In genomic region chr6:37432916-37433656, GRCh38 we compare ENCODE assay signal across 8 cellular contexts. TPM values are rescaled to one million over a fixed set of nuclear protein-coding genes. Genes with fewer than 3 reads are reported as not detected.
DNase-seq lines count a peak whose midpoint lies in the region; ATAC-seq and TF ChIP-seq lines count a peak whose summit lies in the region.

Gene CMTR1, plus strand, starts transcription at chr6:37433221. Its CDS starts 2,409 bp downstream, at chr6:37435630.

- no peaks in the 10 kb centered on the region for H3K9me3 Mint-ChIP-seq in immature natural killer cell

- peaks cover 0 to 6% (median 0%) of the 10 kb centered on the region in 7 donors for H3K27me3 ChIP-seq in spleen (replicated peaks in 1 of 7)

- H3K27me3 Mint-ChIP-seq in immature natural killer cell (ENCODE audit: low read depth in 3 of 3): peaks cover 11 to 25% (median 21%) of the 10 kb centered on the region in 3 donors

- 0 to 1% (median 0%) methylated on average over 35 to 58 of the region's 61 CpGs for WGBS in spleen, 5 donors

- H3K27ac ChIP-seq in caudate nucleus (ENCODE audit: low read depth, low read length) (peak within 1 kb of the TSS; percentile 87), spleen (peak within 1 kb of the TSS; percentile 90 to 97 (median 96))

- peaks cover 0 to 29% (median 25%) of the 10 kb centered on the region in 6 donors for H3K36me3 ChIP-seq in spleen

- peaks cover 15 to 49% (median 34%) of the 10 kb centered on the region in 6 donors for H3K4me1 ChIP-seq in spleen

- H3K4me3 Mint-ChIP-seq in immature natural killer cell: peak within 1 kb of the TSS; percentile 85 to 94 (median 92)

- H3K4me3 ChIP-seq in AG09309 (ENCODE audit: control insufficient read depth, low read depth, low read length): peak within 1 kb of the TSS; percentile 67
- H3K4me3 ChIP-seq in spleen: peak within 1 kb of the TSS; percentile 77 to 94 (median 92)

- H3K27ac Mint-ChIP-seq in immature natural killer cell: peak within 1 kb of the TSS; percentile 97 to 98 (median 98)

- peaks cover 0 to 9% (median 0%) of the 10 kb centered on the region in 8 donors for H3K9me3 ChIP-seq in spleen

- peaks cover 11 to 19% (median 14%) of the 10 kb centered on the region in 3 donors for H3K36me3 Mint-ChIP-seq in immature natural killer cell

- no peak for DNase-seq in AG09309 (ENCODE audit: low read depth)
- peak; percentile 88 for DNase-seq in NCI-H226
- DNase-seq in activated CD4-positive, CD25-positive, alpha-beta regulatory T cell (lab: John Stamatoyannopoulos, UW): peak; percentile 88 to 94 (median 94)
- DNase-seq in caudate nucleus (lab: John Stamatoyannopoulos, UW): peak in 60 of 61 donors; percentile 23 to 95 (median 83)
- peak; percentile 98 to 99 (median 98) for DNase-seq in immature natural killer cell
- peak; percentile 99 for DNase-seq in spleen

- intact Hi-C loops in spleen (cut with DNase I; ENCODE audit: low total_unique reads): no loop called here

- peak in 2 of 3 donors; percentile 49 to 67 for TF ChIP-seq POLR2A in spleen (IDR thresholded peaks at IDR 0.05)

- peaks cover 25 to 52% of the 10 kb centered on the region in 2 donors for H3K4me1 Mint-ChIP-seq in immature natural killer cell

- peak; percentile 89 for ATAC-seq in GM19023 (IDR thresholded peaks at IDR 0.05; ENCODE audit: unreplicated experiment)
- ATAC-seq in HG03196 (IDR thresholded peaks at IDR 0.05; ENCODE audit: unreplicated experiment): peak; percentile 83

- TF ChIP-seq CTCF in AG09309 (IDR thresholded peaks at IDR 0.05; ENCODE audit: control insufficient read depth, insufficient read depth, low read depth, low read length, missing control alignments): no peak
- TF ChIP-seq CTCF in spleen (IDR thresholded peaks at IDR 0.05 in 8 of 11, conservative IDR thresholded peaks at IDR 0.05 in 3 of 11): peak in 5 of 11 experiments; percentile 12 to 27 (median 20)

RNA-seq across cellular contexts. Expression of gene CMTR1, which starts in this region (rescaled TPM):
- polyA plus RNA-seq in immature natural killer cell (10 to 100 TPM; 15.8 to 29.6 (median 24.0) TPM), spleen (10 to 100 TPM; 19.4 to 27.5 (median 23.3) TPM)
- 10 to 100 TPM; 40.8 to 62.4 (median 52.3) TPM for total RNA-seq in spleen
